In genomic region chr1:247747616-247748015, GRCh38 we compare ENCODE assay signal across 1 cellular context.
TF ChIP-seq lines count a peak whose summit lies in the region.

No MANE protein-coding gene starts in this region.

TF ChIP-seq in SK-N-SH, 30 proteins besides CTCF, POLR2A, EP300 and RAD21 (continued from another document):
- TF ChIP-seq FOSL2 (IDR thresholded peaks at IDR 0.05; ENCODE audit: borderline replicate concordance, low read depth) (no peak), IRF3 (IDR thresholded peaks at IDR 0.05; ENCODE audit: low read depth, low read length) (no peak), SIN3A (IDR thresholded peaks at IDR 0.05; ENCODE audit: borderline replicate concordance, low read depth, low read length) (no peak), RFX5 (IDR thresholded peaks at IDR 0.05; ENCODE audit: low read length) (no peak), RXRA (IDR thresholded peaks at IDR 0.05; ENCODE audit: borderline replicate concordance, low read depth) (no peak), CHD2 (IDR thresholded peaks at IDR 0.05; ENCODE audit: low read length, partially characterized antibody) (no peak), RCOR1 (IDR thresholded peaks at IDR 0.05; ENCODE audit: low read length) (no peak)
- TF ChIP-seq, protein P1, sequence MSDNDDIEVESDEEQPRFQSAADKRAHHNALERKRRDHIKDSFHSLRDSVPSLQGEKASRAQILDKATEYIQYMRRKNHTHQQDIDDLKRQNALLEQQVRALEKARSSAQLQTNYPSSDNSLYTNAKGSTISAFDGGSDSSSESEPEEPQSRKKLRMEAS (IDR thresholded peaks at IDR 0.05; ENCODE audit: low read depth): no peak
